1 cellular context compared by ENCODE assay signal in the genomic region with DNA sequence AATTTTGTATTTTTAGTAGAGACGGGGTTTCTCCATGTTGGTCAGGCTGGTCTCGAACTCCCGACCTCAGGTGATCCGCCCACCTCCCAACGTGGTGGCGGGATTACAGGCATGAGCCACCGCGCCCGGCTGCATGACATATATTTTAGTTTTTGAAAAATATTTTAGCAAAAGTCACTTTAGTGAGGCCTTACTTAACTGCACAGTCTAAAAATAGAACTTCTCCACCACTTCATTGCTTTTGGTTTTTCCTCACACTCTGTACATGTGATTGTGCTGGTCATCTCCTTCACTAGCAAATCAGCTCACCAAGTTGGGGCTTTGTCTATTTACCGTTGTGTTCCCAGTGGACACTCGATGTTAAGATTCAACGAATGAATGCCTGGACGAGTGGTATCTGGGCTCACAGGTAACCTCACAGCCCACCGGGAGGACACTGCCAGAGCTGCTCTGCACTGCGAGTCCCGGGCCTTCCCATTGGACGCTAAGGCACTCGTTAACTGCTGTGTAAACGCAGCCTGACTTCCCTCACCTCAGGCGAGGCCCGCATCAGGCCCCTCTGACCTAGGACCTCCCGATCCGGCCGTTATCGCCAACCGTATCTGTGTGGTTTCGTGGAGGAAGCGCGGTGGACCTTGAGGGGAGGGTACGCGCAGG.
TF ChIP-seq lines count a peak whose summit lies in the region.

No MANE protein-coding gene starts in this region.

TF ChIP-seq in HepG2, 621 proteins besides CTCF, POLR2A, EP300 and RAD21 (continues in another document):
- TF ChIP-seq MAZ (IDR thresholded peaks at IDR 0.05; ENCODE audit: borderline replicate concordance, low read depth, low read length) (no peak), MAZ (CRISPR knock-in tag; IDR thresholded peaks at IDR 0.05; ENCODE audit: low read depth) (0 out of 2 replicates have a peak, but pooled peaks have one; percentile 9), ZNF296 (CRISPR knock-in tag; conservative IDR thresholded peaks at IDR 0.05) (0 out of 2 replicates have a peak, but pooled peaks have one; percentile 28), GTF2F1 (IDR thresholded peaks at IDR 0.05; ENCODE audit: low read length) (no peak), CCDC6 (CRISPR knock-in tag; IDR thresholded peaks at IDR 0.05) (no peak), KLF16 (CRISPR knock-in tag; IDR thresholded peaks at IDR 0.05) (no peak), SKI (IDR thresholded peaks at IDR 0.05; ENCODE audit: partially characterized antibody) (no peak), ZBTB21 (CRISPR knock-in tag; IDR thresholded peaks at IDR 0.05) (no peak), ZNF432 (CRISPR knock-in tag; IDR thresholded peaks at IDR 0.05; ENCODE audit: borderline replicate concordance) (no peak), POLR2AphosphoS5 (IDR thresholded peaks at IDR 0.05; ENCODE audit: low read depth, low read length) (no peak), ZNF616 (CRISPR knock-in tag; IDR thresholded peaks at IDR 0.05; ENCODE audit: low read depth) (0 out of 2 replicates have a peak, but pooled peaks have one; percentile 53), ZBTB3 (CRISPR knock-in tag; IDR thresholded peaks at IDR 0.05; ENCODE audit: borderline replicate concordance, low read depth) (0 out of 2 replicates have a peak, but pooled peaks have one; percentile 9), ZFY (CRISPR knock-in tag; IDR thresholded peaks at IDR 0.05) (peak; percentile 79), ZNF672 (CRISPR knock-in tag; IDR thresholded peaks at IDR 0.05) (peak; percentile 47; the same call in 1 of the 2 replicates), ZNF496 (CRISPR knock-in tag; IDR thresholded peaks at IDR 0.05; ENCODE audit: insufficient replicate concordance) (no peak), AGO1 (IDR thresholded peaks at IDR 0.05; ENCODE audit: low read depth, low read length, poor library complexity, severe bottlenecking) (no peak), ZNF142 (CRISPR knock-in tag; IDR thresholded peaks at IDR 0.05) (no peak), ZNF674 (CRISPR knock-in tag; IDR thresholded peaks at IDR 0.05; ENCODE audit: low read depth) (0 out of 2 replicates have a peak, but pooled peaks have one; percentile 50), ZNF567 (CRISPR knock-in tag; IDR thresholded peaks at IDR 0.05; ENCODE audit: borderline replicate concordance) (no peak), FIP1L1 (IDR thresholded peaks at IDR 0.05; ENCODE audit: borderline replicate concordance, insufficient read depth, low read depth, low read length) (no peak), PHF5A (CRISPR knock-in tag; IDR thresholded peaks at IDR 0.05; ENCODE audit: low read depth, unreplicated experiment) (no peak), FUBP1 (CRISPR knock-in tag; IDR thresholded peaks at IDR 0.05; ENCODE audit: borderline replicate concordance) (no peak), SYNCRIP (IDR thresholded peaks at IDR 0.05; ENCODE audit: insufficient read depth, low read depth, low read length) (no peak), BCL6 (CRISPR knock-in tag; IDR thresholded peaks at IDR 0.05) (no peak), ZNF331 (CRISPR knock-in tag; IDR thresholded peaks at IDR 0.05) (no peak), GATAD2A (CRISPR knock-in tag; IDR thresholded peaks at IDR 0.05) (no peak), ZNF747 (CRISPR knock-in tag; IDR thresholded peaks at IDR 0.05; ENCODE audit: borderline replicate concordance) (peak; percentile 28; the same call in 1 of the 2 replicates), CCAR2 (optimal IDR thresholded peaks at IDR 0.05; ENCODE audit: low read depth, low read length) (no peak), KLF12 (CRISPR knock-in tag; IDR thresholded peaks at IDR 0.05; ENCODE audit: borderline replicate concordance) (0 out of 2 replicates have a peak, but pooled peaks have one; percentile 20), RXRB (CRISPR knock-in tag; IDR thresholded peaks at IDR 0.05; ENCODE audit: borderline replicate concordance) (0 out of 2 replicates have a peak, but pooled peaks have one; percentile 34)
- TF ChIP-seq, protein P1, sequence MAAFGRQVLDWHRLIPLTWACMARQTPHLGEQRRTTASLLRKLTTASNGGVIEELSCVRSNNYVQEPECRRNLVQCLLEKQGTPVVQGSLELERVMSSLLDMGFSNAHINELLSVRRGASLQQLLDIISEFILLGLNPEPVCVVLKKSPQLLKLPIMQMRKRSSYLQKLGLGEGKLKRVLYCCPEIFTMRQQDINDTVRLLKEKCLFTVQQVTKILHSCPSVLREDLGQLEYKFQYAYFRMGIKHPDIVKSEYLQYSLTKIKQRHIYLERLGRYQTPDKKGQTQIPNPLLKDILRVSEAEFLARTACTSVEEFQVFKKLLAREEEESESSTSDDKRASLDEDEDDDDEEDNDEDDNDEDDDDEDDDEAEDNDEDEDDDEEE (CRISPR knock-in tag; IDR thresholded peaks at IDR 0.05): no peak
- TF ChIP-seq, protein P2, sequence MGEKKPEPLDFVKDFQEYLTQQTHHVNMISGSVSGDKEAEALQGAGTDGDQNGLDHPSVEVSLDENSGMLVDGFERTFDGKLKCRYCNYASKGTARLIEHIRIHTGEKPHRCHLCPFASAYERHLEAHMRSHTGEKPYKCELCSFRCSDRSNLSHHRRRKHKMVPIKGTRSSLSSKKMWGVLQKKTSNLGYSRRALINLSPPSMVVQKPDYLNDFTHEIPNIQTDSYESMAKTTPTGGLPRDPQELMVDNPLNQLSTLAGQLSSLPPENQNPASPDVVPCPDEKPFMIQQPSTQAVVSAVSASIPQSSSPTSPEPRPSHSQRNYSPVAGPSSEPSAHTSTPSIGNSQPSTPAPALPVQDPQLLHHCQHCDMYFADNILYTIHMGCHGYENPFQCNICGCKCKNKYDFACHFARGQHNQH (CRISPR knock-in tag; IDR thresholded peaks at IDR 0.05): no peak
- TF ChIP-seq, protein P3, sequence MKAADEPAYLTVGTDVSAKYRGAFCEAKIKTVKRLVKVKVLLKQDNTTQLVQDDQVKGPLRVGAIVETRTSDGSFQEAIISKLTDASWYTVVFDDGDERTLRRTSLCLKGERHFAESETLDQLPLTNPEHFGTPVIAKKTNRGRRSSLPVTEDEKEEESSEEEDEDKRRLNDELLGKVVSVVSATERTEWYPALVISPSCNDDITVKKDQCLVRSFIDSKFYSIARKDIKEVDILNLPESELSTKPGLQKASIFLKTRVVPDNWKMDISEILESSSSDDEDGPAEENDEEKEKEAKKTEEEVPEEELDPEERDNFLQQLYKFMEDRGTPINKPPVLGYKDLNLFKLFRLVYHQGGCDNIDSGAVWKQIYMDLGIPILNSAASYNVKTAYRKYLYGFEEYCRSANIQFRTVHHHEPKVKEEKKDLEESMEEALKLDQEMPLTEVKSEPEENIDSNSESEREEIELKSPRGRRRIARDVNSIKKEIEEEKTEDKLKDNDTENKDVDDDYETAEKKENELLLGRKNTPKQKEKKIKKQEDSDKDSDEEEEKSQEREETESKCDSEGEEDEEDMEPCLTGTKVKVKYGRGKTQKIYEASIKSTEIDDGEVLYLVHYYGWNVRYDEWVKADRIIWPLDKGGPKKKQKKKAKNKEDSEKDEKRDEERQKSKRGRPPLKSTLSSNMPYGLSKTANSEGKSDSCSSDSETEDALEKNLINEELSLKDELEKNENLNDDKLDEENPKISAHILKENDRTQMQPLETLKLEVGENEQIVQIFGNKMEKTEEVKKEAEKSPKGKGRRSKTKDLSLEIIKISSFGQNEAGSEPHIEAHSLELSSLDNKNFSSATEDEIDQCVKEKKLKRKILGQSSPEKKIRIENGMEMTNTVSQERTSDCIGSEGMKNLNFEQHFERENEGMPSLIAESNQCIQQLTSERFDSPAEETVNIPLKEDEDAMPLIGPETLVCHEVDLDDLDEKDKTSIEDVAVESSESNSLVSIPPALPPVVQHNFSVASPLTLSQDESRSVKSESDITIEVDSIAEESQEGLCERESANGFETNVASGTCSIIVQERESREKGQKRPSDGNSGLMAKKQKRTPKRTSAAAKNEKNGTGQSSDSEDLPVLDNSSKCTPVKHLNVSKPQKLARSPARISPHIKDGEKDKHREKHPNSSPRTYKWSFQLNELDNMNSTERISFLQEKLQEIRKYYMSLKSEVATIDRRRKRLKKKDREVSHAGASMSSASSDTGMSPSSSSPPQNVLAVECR (CRISPR knock-in tag; IDR thresholded peaks at IDR 0.05; ENCODE audit: borderline replicate concordance): peak; percentile 40; the same call in 1 of the 2 replicates
- TF ChIP-seq, protein P4, sequence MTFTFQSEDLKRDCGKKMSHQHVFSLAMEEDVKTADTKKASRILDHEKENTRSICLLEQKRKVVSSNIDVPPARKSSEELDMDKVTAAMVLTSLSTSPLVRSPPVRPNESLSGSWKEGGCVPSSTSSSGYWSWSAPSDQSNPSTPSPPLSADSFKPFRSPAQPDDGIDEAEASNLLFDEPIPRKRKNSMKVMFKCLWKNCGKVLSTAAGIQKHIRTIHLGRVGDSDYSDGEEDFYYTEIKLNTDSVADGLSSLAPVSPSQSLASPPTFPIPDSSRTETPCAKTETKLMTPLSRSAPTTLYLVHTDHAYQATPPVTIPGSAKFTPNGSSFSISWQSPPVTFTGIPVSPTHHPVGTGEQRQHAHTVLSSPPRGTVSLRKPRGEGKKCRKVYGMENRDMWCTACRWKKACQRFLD (CRISPR knock-in tag; IDR thresholded peaks at IDR 0.05; ENCODE audit: borderline replicate concordance): no peak
- TF ChIP-seq, protein P5, sequence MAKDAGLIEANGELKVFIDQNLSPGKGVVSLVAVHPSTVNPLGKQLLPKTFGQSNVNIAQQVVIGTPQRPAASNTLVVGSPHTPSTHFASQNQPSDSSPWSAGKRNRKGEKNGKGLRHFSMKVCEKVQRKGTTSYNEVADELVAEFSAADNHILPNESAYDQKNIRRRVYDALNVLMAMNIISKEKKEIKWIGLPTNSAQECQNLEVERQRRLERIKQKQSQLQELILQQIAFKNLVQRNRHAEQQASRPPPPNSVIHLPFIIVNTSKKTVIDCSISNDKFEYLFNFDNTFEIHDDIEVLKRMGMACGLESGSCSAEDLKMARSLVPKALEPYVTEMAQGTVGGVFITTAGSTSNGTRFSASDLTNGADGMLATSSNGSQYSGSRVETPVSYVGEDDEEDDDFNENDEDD (CRISPR knock-in tag; IDR thresholded peaks at IDR 0.05; ENCODE audit: borderline replicate concordance): no peak
- TF ChIP-seq, protein P6, sequence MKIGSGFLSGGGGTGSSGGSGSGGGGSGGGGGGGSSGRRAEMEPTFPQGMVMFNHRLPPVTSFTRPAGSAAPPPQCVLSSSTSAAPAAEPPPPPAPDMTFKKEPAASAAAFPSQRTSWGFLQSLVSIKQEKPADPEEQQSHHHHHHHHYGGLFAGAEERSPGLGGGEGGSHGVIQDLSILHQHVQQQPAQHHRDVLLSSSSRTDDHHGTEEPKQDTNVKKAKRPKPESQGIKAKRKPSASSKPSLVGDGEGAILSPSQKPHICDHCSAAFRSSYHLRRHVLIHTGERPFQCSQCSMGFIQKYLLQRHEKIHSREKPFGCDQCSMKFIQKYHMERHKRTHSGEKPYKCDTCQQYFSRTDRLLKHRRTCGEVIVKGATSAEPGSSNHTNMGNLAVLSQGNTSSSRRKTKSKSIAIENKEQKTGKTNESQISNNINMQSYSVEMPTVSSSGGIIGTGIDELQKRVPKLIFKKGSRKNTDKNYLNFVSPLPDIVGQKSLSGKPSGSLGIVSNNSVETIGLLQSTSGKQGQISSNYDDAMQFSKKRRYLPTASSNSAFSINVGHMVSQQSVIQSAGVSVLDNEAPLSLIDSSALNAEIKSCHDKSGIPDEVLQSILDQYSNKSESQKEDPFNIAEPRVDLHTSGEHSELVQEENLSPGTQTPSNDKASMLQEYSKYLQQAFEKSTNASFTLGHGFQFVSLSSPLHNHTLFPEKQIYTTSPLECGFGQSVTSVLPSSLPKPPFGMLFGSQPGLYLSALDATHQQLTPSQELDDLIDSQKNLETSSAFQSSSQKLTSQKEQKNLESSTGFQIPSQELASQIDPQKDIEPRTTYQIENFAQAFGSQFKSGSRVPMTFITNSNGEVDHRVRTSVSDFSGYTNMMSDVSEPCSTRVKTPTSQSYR (CRISPR knock-in tag; IDR thresholded peaks at IDR 0.05; ENCODE audit: borderline replicate concordance): 0 out of 2 replicates have a peak, but pooled peaks have one; percentile 8
